ENCODE assay signal across 9 cellular contexts in the genomic region with DNA sequence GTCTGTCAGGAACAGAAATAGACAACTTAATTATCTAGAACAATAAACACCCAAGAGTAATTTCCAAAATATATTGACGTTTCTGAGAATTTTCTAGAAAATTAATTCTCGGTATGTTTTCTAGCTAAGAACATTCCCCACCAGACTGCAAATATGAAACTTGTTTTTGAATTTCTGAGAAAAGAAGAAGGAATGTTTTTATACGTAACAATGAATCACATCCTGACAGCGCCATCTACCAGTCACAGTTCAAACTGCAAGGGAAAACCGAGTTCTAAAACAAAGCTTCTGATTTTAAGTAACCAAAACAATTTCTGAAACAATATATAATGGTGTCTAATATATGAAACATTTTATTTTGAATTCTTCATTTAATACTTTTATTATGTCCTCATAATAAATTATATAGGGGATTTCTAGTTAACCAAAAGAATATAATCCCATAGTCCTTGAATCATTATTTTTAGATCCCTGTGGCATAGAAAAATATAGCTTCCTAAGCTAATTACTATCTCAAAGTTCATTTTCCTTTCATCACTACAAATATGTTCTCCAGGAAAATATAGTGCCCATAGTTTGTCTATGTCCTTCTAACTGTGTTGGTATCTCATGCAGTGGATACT. TPM values are rescaled to one million over a fixed set of nuclear protein-coding genes. Genes with fewer than 3 reads are reported as not detected.
A peak's percentile ranks its signal among the peaks of the same experiment; 100 is the strongest.
DNase-seq lines count a peak whose midpoint lies in the region; ATAC-seq, FAIRE-seq and TF ChIP-seq lines count a peak whose summit lies in the region.
"Had no signal": no experiment of that assay in that cellular context is flagged by ENCODE, and none has a peak within 500 bp of the region (broad histone marks: within the 10 kb centered on the region; RNA-seq: fewer than 3 reads in every experiment).

No MANE protein-coding gene starts in this region.

- H3K4me3 ChIP-seq in bronchial epithelial cell (ENCODE audit: low read depth, low read length) = no peak overlapping the region
- H3K4me3 ChIP-seq in naive thymus-derived CD4-positive, alpha-beta T cell (ENCODE audit: low read length) = no peak overlapping the region

- no peak for ATAC-seq in naive thymus-derived CD4-positive, alpha-beta T cell

- peaks cover 0 to 9% (median 0%) of the 10 kb centered on the region in 11 donors for H3K9me3 Mint-ChIP-seq in naive thymus-derived CD4-positive, alpha-beta T cell
- H3K9me3 Mint-ChIP-seq: memory B cell had no signal

- H3K4me3 Mint-ChIP-seq in naive thymus-derived CD4-positive, alpha-beta T cell = no peak overlapping the region
- H3K4me3 Mint-ChIP-seq: memory B cell had no signal

- no peaks in the 10 kb centered on the region for H3K36me3 ChIP-seq in bronchial epithelial cell (ENCODE audit: control insufficient read depth, insufficient read depth, low read length)
- H3K36me3 ChIP-seq in naive thymus-derived CD4-positive, alpha-beta T cell (ENCODE audit: control insufficient read depth in 2 of 3, insufficient read depth in 3 of 3, low read length in 3 of 3) = no peaks in the 10 kb centered on the region

- FAIRE-seq in GM19239 (lab: Jason Lieb, UNC) (peak; percentile 8), bronchial epithelial cell (lab: Jason Lieb, UNC) (no peak)

- intact Hi-C loops in naive thymus-derived CD4-positive, alpha-beta T cell (cut with micrococcal nuclease) = loop anchor here in 1 of 2 donors (10.0 kb wide), 1 partner anchor 416 kb away; no protein-coding TSS in a partner anchor

- POLR2A ChIA-PET in naive thymus-derived CD4-positive, alpha-beta T cell (lab: Charles Lee) = no interaction called here

- H3K27ac Mint-ChIP-seq in naive thymus-derived CD4-positive, alpha-beta T cell = no peak overlapping the region
- H3K27ac Mint-ChIP-seq: memory B cell had no signal

- CTCF ChIA-PET in naive thymus-derived CD4-positive, alpha-beta T cell (lab: Charles Lee) = no interaction called here

- TF ChIP-seq CTCF in bronchial epithelial cell (IDR thresholded peaks at IDR 0.05; ENCODE audit: insufficient read depth, low read length, severe bottlenecking) = peak; percentile 48

- no peaks in the 10 kb centered on the region for H3K4me1 Mint-ChIP-seq in naive thymus-derived CD4-positive, alpha-beta T cell
- H3K4me1 Mint-ChIP-seq: memory B cell had no signal

- H3K4me1 ChIP-seq in naive thymus-derived CD4-positive, alpha-beta T cell (ENCODE audit: control insufficient read depth in 2 of 2, insufficient read depth in 2 of 2, low read length in 2 of 2) = no peaks in the 10 kb centered on the region

- H3K9me3 ChIP-seq in naive thymus-derived CD4-positive, alpha-beta T cell (ENCODE audit: control insufficient read depth in 2 of 3, low read length in 3 of 3) = no peaks in the 10 kb centered on the region

- no peaks in the 10 kb centered on the region for H3K27me3 Mint-ChIP-seq in naive thymus-derived CD4-positive, alpha-beta T cell
- H3K27me3 Mint-ChIP-seq: memory B cell had no signal

- H3K27me3 ChIP-seq in bronchial epithelial cell (ENCODE audit: control insufficient read depth, insufficient read depth, low read length) = no peaks in the 10 kb centered on the region
- H3K27me3 ChIP-seq in naive thymus-derived CD4-positive, alpha-beta T cell (ENCODE audit: control insufficient read depth in 2 of 2, insufficient read depth in 2 of 2, low read length in 2 of 2) = no peaks in the 10 kb centered on the region

- H3K36me3 Mint-ChIP-seq in naive thymus-derived CD4-positive, alpha-beta T cell = no peaks in the 10 kb centered on the region
- H3K36me3 Mint-ChIP-seq: memory B cell had no signal

- H3K27ac ChIP-seq in naive thymus-derived CD4-positive, alpha-beta T cell (ENCODE audit: low read depth, low read length) = no peak overlapping the region

- DNase-seq in AG20443 (ENCODE audit: low spot score) (peak; percentile 20), GM19239 (ENCODE audit: insufficient read length, low spot score) (no peak), NCI-H460 (ENCODE audit: extremely low read depth, low read depth) (peak; percentile 42), bronchial epithelial cell (ENCODE audit: low read depth) (peak; percentile 60), midbrain (lab: John Stamatoyannopoulos, UW) (peak; percentile 48), NCI-H128 (lab: John Stamatoyannopoulos, UW; ENCODE audit: unreplicated experiment) (no peak), NCI-H2227 (lab: John Stamatoyannopoulos, UW; ENCODE audit: unreplicated experiment) (no peak)
- DNase-seq in naive thymus-derived CD4-positive, alpha-beta T cell = no peak

RNA-seq across cellular contexts. Expression of a gene that starts 34.5 kb away (rescaled TPM):
- total RNA-seq in NCI-H460 (2014; rRNA removed; shearing (Covaris generic)) = not detected in 2 replicates
- polyA plus RNA-seq in NCI-H460 (2014; cell fraction: nucleus; rRNA removed) = not detected in 2 replicates
- total RNA-seq in bronchial epithelial cell = not detected in 2 replicates
- not detected for total RNA-seq in naive thymus-derived CD4-positive, alpha-beta T cell
- polyA plus RNA-seq in naive thymus-derived CD4-positive, alpha-beta T cell = not detected

Comparison
In these comparisons a context has a peak if more than half of its experiments do, and no peak if none do; other contexts are left out.
1. DNase-seq: peak in AG20443 (single experiment), NCI-H460 (single experiment), bronchial epithelial cell (single experiment) and midbrain (single experiment); none in GM19239 (single experiment), NCI-H128 (single experiment), naive thymus-derived CD4-positive, alpha-beta T cell (0 of 9) and NCI-H2227 (single experiment).